Comparison of ENCODE assay signal across 2 cellular contexts in the genomic region with DNA sequence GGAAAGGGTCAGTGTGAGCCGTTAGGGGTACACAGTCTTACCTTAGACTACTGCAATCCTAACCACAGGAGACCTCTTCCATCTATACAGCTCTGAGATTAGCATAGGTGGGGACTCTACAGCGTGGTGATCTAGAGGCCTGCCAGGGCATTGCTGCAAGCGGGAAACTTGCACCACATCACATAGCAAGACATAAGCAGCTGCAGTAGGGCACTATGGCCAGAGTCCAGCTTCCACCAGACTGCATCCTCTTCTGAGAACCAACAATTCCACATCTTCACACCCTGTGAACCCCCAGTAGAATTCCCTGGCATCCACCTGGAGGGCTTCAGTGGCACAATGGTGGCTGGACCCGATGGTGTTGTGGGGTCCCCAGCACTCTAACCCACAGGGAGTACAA.
TF ChIP-seq lines count a peak whose summit lies in the region.

No MANE protein-coding gene starts in this region.

TF ChIP-seq in WTC11, 78 proteins besides CTCF, POLR2A, EP300 and RAD21 (continued from another document):
- TF ChIP-seq, protein P1, sequence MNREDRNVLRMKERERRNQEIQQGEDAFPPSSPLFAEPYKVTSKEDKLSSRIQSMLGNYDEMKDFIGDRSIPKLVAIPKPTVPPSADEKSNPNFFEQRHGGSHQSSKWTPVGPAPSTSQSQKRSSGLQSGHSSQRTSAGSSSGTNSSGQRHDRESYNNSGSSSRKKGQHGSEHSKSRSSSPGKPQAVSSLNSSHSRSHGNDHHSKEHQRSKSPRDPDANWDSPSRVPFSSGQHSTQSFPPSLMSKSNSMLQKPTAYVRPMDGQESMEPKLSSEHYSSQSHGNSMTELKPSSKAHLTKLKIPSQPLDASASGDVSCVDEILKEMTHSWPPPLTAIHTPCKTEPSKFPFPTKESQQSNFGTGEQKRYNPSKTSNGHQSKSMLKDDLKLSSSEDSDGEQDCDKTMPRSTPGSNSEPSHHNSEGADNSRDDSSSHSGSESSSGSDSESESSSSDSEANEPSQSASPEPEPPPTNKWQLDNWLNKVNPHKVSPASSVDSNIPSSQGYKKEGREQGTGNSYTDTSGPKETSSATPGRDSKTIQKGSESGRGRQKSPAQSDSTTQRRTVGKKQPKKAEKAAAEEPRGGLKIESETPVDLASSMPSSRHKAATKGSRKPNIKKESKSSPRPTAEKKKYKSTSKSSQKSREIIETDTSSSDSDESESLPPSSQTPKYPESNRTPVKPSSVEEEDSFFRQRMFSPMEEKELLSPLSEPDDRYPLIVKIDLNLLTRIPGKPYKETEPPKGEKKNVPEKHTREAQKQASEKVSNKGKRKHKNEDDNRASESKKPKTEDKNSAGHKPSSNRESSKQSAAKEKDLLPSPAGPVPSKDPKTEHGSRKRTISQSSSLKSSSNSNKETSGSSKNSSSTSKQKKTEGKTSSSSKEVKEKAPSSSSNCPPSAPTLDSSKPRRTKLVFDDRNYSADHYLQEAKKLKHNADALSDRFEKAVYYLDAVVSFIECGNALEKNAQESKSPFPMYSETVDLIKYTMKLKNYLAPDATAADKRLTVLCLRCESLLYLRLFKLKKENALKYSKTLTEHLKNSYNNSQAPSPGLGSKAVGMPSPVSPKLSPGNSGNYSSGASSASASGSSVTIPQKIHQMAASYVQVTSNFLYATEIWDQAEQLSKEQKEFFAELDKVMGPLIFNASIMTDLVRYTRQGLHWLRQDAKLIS (CRISPR knock-in tag; IDR thresholded peaks at IDR 0.05; ENCODE audit: borderline replicate concordance): peak; percentile 22; the same call in 1 of the 2 replicates
- TF ChIP-seq, protein P2, sequence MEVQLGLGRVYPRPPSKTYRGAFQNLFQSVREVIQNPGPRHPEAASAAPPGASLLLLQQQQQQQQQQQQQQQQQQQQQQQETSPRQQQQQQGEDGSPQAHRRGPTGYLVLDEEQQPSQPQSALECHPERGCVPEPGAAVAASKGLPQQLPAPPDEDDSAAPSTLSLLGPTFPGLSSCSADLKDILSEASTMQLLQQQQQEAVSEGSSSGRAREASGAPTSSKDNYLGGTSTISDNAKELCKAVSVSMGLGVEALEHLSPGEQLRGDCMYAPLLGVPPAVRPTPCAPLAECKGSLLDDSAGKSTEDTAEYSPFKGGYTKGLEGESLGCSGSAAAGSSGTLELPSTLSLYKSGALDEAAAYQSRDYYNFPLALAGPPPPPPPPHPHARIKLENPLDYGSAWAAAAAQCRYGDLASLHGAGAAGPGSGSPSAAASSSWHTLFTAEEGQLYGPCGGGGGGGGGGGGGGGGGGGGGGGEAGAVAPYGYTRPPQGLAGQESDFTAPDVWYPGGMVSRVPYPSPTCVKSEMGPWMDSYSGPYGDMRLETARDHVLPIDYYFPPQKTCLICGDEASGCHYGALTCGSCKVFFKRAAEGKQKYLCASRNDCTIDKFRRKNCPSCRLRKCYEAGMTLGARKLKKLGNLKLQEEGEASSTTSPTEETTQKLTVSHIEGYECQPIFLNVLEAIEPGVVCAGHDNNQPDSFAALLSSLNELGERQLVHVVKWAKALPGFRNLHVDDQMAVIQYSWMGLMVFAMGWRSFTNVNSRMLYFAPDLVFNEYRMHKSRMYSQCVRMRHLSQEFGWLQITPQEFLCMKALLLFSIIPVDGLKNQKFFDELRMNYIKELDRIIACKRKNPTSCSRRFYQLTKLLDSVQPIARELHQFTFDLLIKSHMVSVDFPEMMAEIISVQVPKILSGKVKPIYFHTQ (CRISPR knock-in tag; IDR thresholded peaks at IDR 0.05): peak; percentile 29; the same call in 1 of the 2 replicates
- TF ChIP-seq TEAD4 (CRISPR knock-in tag; IDR thresholded peaks at IDR 0.05) (0 out of 2 replicates have a peak, but pooled peaks have one; percentile 22), FOXP1 (CRISPR knock-in tag; IDR thresholded peaks at IDR 0.05; ENCODE audit: borderline replicate concordance) (no peak), ZNF671 (CRISPR knock-in tag; IDR thresholded peaks at IDR 0.05) (peak; percentile 24; the same call in 1 of the 2 replicates), EMX1 (CRISPR knock-in tag; IDR thresholded peaks at IDR 0.05) (0 out of 2 replicates have a peak, but pooled peaks have one; percentile 17), CBFB (CRISPR knock-in tag; IDR thresholded peaks at IDR 0.05; ENCODE audit: low read depth) (no peak)
- TF ChIP-seq, protein P3, sequence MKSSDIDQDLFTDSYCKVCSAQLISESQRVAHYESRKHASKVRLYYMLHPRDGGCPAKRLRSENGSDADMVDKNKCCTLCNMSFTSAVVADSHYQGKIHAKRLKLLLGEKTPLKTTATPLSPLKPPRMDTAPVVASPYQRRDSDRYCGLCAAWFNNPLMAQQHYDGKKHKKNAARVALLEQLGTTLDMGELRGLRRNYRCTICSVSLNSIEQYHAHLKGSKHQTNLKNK (CRISPR knock-in tag; IDR thresholded peaks at IDR 0.05): 0 out of 2 replicates have a peak, but pooled peaks have one; percentile 16
- TF ChIP-seq, protein P4, sequence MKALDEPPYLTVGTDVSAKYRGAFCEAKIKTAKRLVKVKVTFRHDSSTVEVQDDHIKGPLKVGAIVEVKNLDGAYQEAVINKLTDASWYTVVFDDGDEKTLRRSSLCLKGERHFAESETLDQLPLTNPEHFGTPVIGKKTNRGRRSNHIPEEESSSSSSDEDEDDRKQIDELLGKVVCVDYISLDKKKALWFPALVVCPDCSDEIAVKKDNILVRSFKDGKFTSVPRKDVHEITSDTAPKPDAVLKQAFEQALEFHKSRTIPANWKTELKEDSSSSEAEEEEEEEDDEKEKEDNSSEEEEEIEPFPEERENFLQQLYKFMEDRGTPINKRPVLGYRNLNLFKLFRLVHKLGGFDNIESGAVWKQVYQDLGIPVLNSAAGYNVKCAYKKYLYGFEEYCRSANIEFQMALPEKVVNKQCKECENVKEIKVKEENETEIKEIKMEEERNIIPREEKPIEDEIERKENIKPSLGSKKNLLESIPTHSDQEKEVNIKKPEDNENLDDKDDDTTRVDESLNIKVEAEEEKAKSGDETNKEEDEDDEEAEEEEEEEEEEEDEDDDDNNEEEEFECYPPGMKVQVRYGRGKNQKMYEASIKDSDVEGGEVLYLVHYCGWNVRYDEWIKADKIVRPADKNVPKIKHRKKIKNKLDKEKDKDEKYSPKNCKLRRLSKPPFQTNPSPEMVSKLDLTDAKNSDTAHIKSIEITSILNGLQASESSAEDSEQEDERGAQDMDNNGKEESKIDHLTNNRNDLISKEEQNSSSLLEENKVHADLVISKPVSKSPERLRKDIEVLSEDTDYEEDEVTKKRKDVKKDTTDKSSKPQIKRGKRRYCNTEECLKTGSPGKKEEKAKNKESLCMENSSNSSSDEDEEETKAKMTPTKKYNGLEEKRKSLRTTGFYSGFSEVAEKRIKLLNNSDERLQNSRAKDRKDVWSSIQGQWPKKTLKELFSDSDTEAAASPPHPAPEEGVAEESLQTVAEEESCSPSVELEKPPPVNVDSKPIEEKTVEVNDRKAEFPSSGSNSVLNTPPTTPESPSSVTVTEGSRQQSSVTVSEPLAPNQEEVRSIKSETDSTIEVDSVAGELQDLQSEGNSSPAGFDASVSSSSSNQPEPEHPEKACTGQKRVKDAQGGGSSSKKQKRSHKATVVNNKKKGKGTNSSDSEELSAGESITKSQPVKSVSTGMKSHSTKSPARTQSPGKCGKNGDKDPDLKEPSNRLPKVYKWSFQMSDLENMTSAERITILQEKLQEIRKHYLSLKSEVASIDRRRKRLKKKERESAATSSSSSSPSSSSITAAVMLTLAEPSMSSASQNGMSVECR (CRISPR knock-in tag; IDR thresholded peaks at IDR 0.05; ENCODE audit: borderline replicate concordance): 0 out of 2 replicates have a peak, but pooled peaks have one; percentile 23
TF ChIP-seq in WTC11: peak in this region for 8.

TF ChIP-seq in SK-N-SH treated with all-trans-retinoic acid at 6 μM for 48 hours, 23 proteins besides CTCF, POLR2A, EP300 and RAD21 (continued from another document):
- TF ChIP-seq, protein P5, sequence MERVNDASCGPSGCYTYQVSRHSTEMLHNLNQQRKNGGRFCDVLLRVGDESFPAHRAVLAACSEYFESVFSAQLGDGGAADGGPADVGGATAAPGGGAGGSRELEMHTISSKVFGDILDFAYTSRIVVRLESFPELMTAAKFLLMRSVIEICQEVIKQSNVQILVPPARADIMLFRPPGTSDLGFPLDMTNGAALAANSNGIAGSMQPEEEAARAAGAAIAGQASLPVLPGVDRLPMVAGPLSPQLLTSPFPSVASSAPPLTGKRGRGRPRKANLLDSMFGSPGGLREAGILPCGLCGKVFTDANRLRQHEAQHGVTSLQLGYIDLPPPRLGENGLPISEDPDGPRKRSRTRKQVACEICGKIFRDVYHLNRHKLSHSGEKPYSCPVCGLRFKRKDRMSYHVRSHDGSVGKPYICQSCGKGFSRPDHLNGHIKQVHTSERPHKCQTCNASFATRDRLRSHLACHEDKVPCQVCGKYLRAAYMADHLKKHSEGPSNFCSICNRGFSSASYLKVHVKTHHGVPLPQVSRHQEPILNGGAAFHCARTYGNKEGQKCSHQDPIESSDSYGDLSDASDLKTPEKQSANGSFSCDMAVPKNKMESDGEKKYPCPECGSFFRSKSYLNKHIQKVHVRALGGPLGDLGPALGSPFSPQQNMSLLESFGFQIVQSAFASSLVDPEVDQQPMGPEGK (CRISPR knock-in tag; IDR thresholded peaks at IDR 0.05; ENCODE audit: borderline replicate concordance): no peak
- TF ChIP-seq, protein P6, sequence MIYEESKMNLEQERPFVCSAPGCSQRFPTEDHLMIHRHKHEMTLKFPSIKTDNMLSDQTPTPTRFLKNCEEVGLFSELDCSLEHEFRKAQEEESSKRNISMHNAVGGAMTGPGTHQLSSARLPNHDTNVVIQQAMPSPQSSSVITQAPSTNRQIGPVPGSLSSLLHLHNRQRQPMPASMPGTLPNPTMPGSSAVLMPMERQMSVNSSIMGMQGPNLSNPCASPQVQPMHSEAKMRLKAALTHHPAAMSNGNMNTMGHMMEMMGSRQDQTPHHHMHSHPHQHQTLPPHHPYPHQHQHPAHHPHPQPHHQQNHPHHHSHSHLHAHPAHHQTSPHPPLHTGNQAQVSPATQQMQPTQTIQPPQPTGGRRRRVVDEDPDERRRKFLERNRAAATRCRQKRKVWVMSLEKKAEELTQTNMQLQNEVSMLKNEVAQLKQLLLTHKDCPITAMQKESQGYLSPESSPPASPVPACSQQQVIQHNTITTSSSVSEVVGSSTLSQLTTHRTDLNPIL (CRISPR knock-in tag; IDR thresholded peaks at IDR 0.05; ENCODE audit: low read depth): no peak
- TF ChIP-seq CSDC2 (CRISPR knock-in tag; IDR thresholded peaks at IDR 0.05) (no peak), TOX (CRISPR knock-in tag; IDR thresholded peaks at IDR 0.05; ENCODE audit: borderline replicate concordance) (no peak)
